ENCODE assay signal across 16 cellular contexts in the genomic region with DNA sequence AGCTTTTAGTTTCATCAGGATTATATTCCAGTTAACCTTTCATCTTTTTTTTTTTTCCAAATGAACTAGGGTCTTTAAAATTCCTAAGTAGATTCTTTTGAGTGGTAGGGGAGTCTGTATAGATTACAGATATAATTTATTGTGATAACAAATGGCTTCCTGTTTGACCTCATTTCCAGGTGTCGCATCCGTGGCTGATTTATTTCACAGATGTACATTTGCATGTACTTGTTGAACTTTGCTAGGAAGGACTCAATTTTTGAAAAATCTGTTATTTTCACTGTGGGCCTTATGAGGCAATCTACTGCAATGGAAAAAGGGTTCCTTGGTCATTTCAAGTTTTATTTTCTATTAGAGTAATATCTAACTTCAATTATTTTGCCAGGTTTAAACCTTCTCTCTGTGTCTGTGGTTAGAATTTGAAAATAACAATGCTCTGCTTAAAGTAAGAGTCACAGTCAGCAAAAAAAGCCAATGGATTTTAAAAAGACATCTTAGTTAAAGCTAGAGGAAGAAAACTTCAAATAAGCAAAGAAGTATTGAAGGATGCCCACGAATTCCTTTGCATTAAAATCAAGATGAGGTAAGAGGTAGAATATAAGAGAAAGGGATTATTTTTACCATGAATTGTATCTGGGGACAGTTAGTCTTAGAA. TPM values are rescaled to one million over a fixed set of nuclear protein-coding genes. Genes with fewer than 3 reads are reported as not detected.
DNase-seq lines count a peak whose midpoint lies in the region; ATAC-seq and TF ChIP-seq lines count a peak whose summit lies in the region.
"Had no signal": no experiment of that assay in that cellular context is flagged by ENCODE, and none has a peak within 500 bp of the region (broad histone marks: within the 10 kb centered on the region; RNA-seq: fewer than 3 reads in every experiment).

No MANE protein-coding gene starts in this region.

- no peaks in the 10 kb centered on the region for H3F3A ChIP-seq in DOHH2 (ENCODE audit: control insufficient read depth, insufficient read depth)

- peaks cover 5% of the 10 kb centered on the region for H3K4me1 ChIP-seq in DOHH2 (ENCODE audit: control insufficient read depth, low read length)
- H3K4me1 ChIP-seq in OCI-LY7 (ENCODE audit: insufficient read depth, low read length, poor library complexity, severe bottlenecking), result peaks cover 3% of the 10 kb centered on the region

- no peaks in the 10 kb centered on the region for H3K79me2 ChIP-seq in DOHH2 (ENCODE audit: control insufficient read depth, low read length)
- no peaks in the 10 kb centered on the region for H3K79me2 ChIP-seq in OCI-LY7 (ENCODE audit: insufficient read depth, low read depth, low read length)

- H4K20me1 ChIP-seq in DOHH2 (ENCODE audit: control insufficient read depth, insufficient read depth, low read depth, low read length), result no peaks in the 10 kb centered on the region
- H4K20me1 ChIP-seq in OCI-LY7 (ENCODE audit: insufficient read depth, low read length), result no peaks in the 10 kb centered on the region
- H4K20me1 ChIP-seq: BLaER1 had no signal

- DNase-seq in OCI-LY7 (ENCODE audit: low spot score), result peak; percentile 45
- peak; percentile 10 for DNase-seq in nephron progenitor cell
- DNase-seq in cerebellum (ENCODE audit: low spot score), result no peak
- DNase-seq: CD4-positive, alpha-beta memory T cell; DMS153; DMS79; GF-D8; H9; Karpas-422; KBM-7 had no signal

- no peaks in the 10 kb centered on the region for H3K27me3 ChIP-seq in DOHH2 (ENCODE audit: control insufficient read depth, low read length)
- H3K27me3 ChIP-seq: BLaER1 had no signal

- peak overlapping the region; percentile 14; the same call in 1 of the 2 replicates for H3K4me2 ChIP-seq in DOHH2 (ENCODE audit: low read length)
- 0 out of 2 replicates have a peak overlapping the region, but pooled peaks have one; percentile 17 for H3K4me2 ChIP-seq in OCI-LY7 (ENCODE audit: low read length)
- H3K4me2 ChIP-seq: BLaER1 had no signal

- H3K36me3 ChIP-seq in DOHH2 (ENCODE audit: control insufficient read depth, low read length), result no peaks in the 10 kb centered on the region
- no peaks in the 10 kb centered on the region for H3K36me3 ChIP-seq in OCI-LY7 (ENCODE audit: insufficient read depth, low read length)
- H3K36me3 ChIP-seq: BLaER1 had no signal

- no peak overlapping the region for H3K27ac Mint-ChIP-seq in nephron progenitor cell
- H3K27ac Mint-ChIP-seq: CD14-positive monocyte; CD4-positive, alpha-beta memory T cell; H9 had no signal

- CTCF ChIA-PET in OCI-LY7 (lab: Charles Lee; ENCODE audit: unreplicated experiment), result no interaction called here

- H3K9me2 ChIP-seq in DOHH2 (replicated peaks; ENCODE audit: control insufficient read depth, low read length) (no peaks in the 10 kb centered on the region), OCI-LY7 (ENCODE audit: insufficient read depth, low read length) (no peaks in the 10 kb centered on the region)

- POLR2A ChIA-PET in OCI-LY7 (lab: Charles Lee), result interaction anchor here (0.6 to 0.9 kb wide), 2 partner anchors 13 to 66 kb away, joined by 3 to 4 read pairs; no protein-coding TSS in a partner anchor

- BruUV-seq in OCI-LY7 (replicated peaks; lab: Mats Ljungman, UMichigan), result no TSS peak

- intact Hi-C loops in OCI-LY7 (cut with micrococcal nuclease; ENCODE audit: unreplicated experiment), result no loop called here

- no peaks in the 10 kb centered on the region for H3K36me3 Mint-ChIP-seq in nephron progenitor cell (ENCODE audit: low read depth)
- H3K36me3 Mint-ChIP-seq: CD14-positive monocyte; CD4-positive, alpha-beta memory T cell had no signal

- H3K27me3 Mint-ChIP-seq in nephron progenitor cell (ENCODE audit: low read depth, poor library complexity), result no peaks in the 10 kb centered on the region

- no peaks in the 10 kb centered on the region for H3K9me3 ChIP-seq in DOHH2 (ENCODE audit: control insufficient read depth, insufficient read depth, low read length)
- no peaks in the 10 kb centered on the region for H3K9me3 ChIP-seq in OCI-LY7 (ENCODE audit: low read length)
- H3K9me3 ChIP-seq: BLaER1 had no signal

- no peaks in the 10 kb centered on the region for H3K9me3 Mint-ChIP-seq in nephron progenitor cell
- H3K9me3 Mint-ChIP-seq: CD4-positive, alpha-beta memory T cell; H9 had no signal

- no peak overlapping the region for H3K4me3 Mint-ChIP-seq in nephron progenitor cell
- H3K4me3 Mint-ChIP-seq: CD14-positive monocyte; CD4-positive, alpha-beta memory T cell; H9 had no signal

- H3K4me3 ChIP-seq in DOHH2 (ENCODE audit: low read length) (no peak overlapping the region), OCI-LY7 (ENCODE audit: low read depth, low read length, poor library complexity, severe bottlenecking) (no peak overlapping the region)
- H3K4me3 ChIP-seq: BLaER1 had no signal

- H3K27ac ChIP-seq in DOHH2 (ENCODE audit: low read depth, low read length) (peak overlapping the region; percentile 37; the same call in 1 of the 2 replicates), OCI-LY7 (ENCODE audit: low read depth, low read length, poor library complexity, severe bottlenecking) (no peak overlapping the region)
- H3K27ac ChIP-seq: BLaER1 had no signal

- ATAC-seq in HG03354 (IDR thresholded peaks at IDR 0.05; ENCODE audit: poor library complexity, severe bottlenecking, unreplicated experiment), result peak; percentile 62
- ATAC-seq in HG02981 (IDR thresholded peaks at IDR 0.05; ENCODE audit: unreplicated experiment), result no peak
- no peak for ATAC-seq in GM21360 (IDR thresholded peaks at IDR 0.05; ENCODE audit: unreplicated experiment)

- H2AFZ ChIP-seq in OCI-LY7 (ENCODE audit: low read length), result peak overlapping the region; percentile 47; the same call in 1 of the 2 replicates

- H3K4me1 Mint-ChIP-seq in nephron progenitor cell, result peaks cover 32% of the 10 kb centered on the region
- H3K4me1 Mint-ChIP-seq: CD4-positive, alpha-beta memory T cell; H9 had no signal

- no peak for TF ChIP-seq CTCF in DOHH2 (IDR thresholded peaks at IDR 0.05; ENCODE audit: low read depth, low read length, poor library complexity, severe bottlenecking)
- no peak for TF ChIP-seq CTCF in OCI-LY7 (conservative IDR thresholded peaks at IDR 0.05; ENCODE audit: low read length)
- TF ChIP-seq CTCF in nephron progenitor cell (IDR thresholded peaks at IDR 0.05), result no peak

RNA-seq across cellular contexts. Expression of a gene that starts 57.9 kb away (rescaled TPM):
- 0.13 TPM in 1 of 2 replicates, not detected in the other for total RNA-seq in OCI-LY7 (2014; rRNA removed; shearing (Covaris generic))
- total RNA-seq in OCI-LY7 (2022), result not detected in 2 replicates
- total RNA-seq in cerebellum, result 15.5 TPM
- total RNA-seq: CD4-positive, alpha-beta memory T cell had no signal

Comparison
In these comparisons a context has a peak if more than half of its experiments do, and no peak if none do; other contexts are left out.
1. RNA of a gene that starts 57.9 kb away (total RNA-seq): 15.5 TPM in cerebellum (single experiment); 0.13 TPM in OCI-LY7; every median in the first group is over 10 times any median in the second.